Comparison of ENCODE assay signal across 1 cellular context in genomic region chr17:51948128-51948527, GRCh38.
TF ChIP-seq lines count a peak whose summit lies in the region.

No MANE protein-coding gene starts in this region.

TF ChIP-seq in GM23338, 12 proteins besides CTCF, POLR2A, EP300 and RAD21 (continued from another document):
- TF ChIP-seq ZNF462 (CRISPR knock-in tag; IDR thresholded peaks at IDR 0.05) (no peak), JUNB (IDR thresholded peaks at IDR 0.05; ENCODE audit: unreplicated experiment) (no peak)
